In the genomic region with DNA sequence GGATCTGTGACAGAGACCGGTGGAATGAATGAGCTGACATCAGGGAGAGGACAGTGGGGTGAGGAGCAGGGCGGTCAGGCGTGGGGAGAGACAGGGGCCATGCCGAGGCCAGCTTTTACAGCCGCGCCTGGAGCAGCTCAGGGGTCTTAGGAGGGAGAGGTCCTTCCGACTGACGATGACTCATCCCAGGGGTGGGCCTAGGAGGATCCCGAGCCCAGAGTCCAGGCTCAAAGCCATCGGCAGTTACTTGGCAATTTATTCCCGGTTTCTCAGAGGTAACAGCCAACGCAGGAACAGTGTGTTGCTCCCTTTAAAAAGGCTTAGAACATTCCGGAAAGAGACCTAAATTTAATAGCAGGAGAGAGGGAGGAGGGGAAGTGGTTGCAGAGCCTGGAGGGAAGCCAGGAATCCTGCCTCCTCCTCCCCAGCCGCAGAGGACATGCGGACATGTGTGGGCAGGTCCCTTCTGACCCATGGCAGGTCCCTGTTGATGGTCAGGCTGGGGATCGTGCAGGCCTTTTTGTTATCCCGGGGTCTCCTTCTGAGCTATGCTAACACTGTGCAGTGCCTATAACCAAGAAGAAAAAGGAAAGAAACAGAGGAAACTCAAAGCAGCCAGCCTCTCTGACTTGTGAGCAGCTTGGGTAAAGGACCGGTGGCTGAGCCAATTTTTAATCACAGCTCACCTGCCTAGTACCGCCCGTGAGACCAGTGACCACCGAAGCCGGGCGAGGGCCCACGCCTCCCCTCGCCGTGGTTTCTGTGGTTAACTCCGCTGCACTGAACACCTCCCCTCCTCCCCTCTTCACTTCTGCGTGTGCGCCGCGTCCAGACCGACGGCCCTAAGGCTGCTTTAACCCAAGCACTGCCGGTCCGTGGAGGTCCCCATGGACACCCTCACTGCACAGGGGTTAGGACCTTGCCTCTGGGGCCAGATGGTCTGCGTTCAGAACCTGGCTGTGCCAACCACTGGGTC, we compare ENCODE assay signal across 8 cellular contexts.
A peak's percentile ranks its signal among the peaks of the same experiment; 100 is the strongest.
DNase-seq lines count a peak whose midpoint lies in the region; ATAC-seq and TF ChIP-seq lines count a peak whose summit lies in the region.

No MANE protein-coding gene starts in this region.

- TF ChIP-seq EP300 in tibial nerve (IDR thresholded peaks at IDR 0.05), result peak in 1 of 2 donors; percentile 40

- TF ChIP-seq CTCF in AG04450 (IDR thresholded peaks at IDR 0.05; ENCODE audit: low read depth, low read length) (no peak), tibial nerve (IDR thresholded peaks at IDR 0.05) (no peak)

- no peaks in the 10 kb centered on the region for H3K9me3 Mint-ChIP-seq in activated naive CD8-positive, alpha-beta T cell treated with anti-CD3 and anti-CD28 coated beads, Interleukin-2, amount 50 U/mL, for 24 hours

- WGBS in tibial nerve, 2 donors, result 12 to 13% methylated on average over 36 of the region's 36 CpGs

- peaks cover 20% of the 10 kb centered on the region for H3K27me3 ChIP-seq in AG04450 (ENCODE audit: control insufficient read depth, insufficient read depth, low read length)
- no peaks in the 10 kb centered on the region for H3K27me3 ChIP-seq in tibial nerve

- TF ChIP-seq POLR2A in GM18505 (IDR thresholded peaks at IDR 0.05; ENCODE audit: borderline replicate concordance, extremely low read depth, insufficient read depth, insufficient read length) (no peak), tibial nerve (IDR thresholded peaks at IDR 0.05) (no peak)

- POLR2A ChIA-PET in AG04450 (lab: Yijun Ruan, JAX), result no interaction called here

- peaks cover 4 to 57% (median 29%) of the 10 kb centered on the region in 4 donors for H3K4me1 ChIP-seq in tibial nerve

- H3K27ac ChIP-seq in AG04450 (ENCODE audit: low read depth, low read length), result no peak overlapping the region
- H3K27ac ChIP-seq in tibial nerve, result peak overlapping the region in 2 of 4 donors; percentile 7 to 65

- DNase-seq in AG04450 (ENCODE audit: low read depth, low spot score), result no peak
- no peak for DNase-seq in activated naive CD8-positive, alpha-beta T cell treated with anti-CD3 and anti-CD28 coated beads, Interleukin-2, amount 50 U/mL, for 24 hours
- peak; percentile 76 for DNase-seq in left kidney (ENCODE audit: low read depth, low spot score)
- no peak for DNase-seq in tibial nerve (ENCODE audit: low spot score in 2 of 2)
- DNase-seq in DMS 273 treated with DMSO at 0.1 percent for 48 hours (lab: John Stamatoyannopoulos, UW), result no peak
- no peak for DNase-seq in NCI-H226

- H3K36me3 Mint-ChIP-seq in activated naive CD8-positive, alpha-beta T cell treated with anti-CD3 and anti-CD28 coated beads, Interleukin-2, amount 50 U/mL, for 24 hours (ENCODE audit: low read depth), result no peaks in the 10 kb centered on the region

- ATAC-seq in GM18505 (IDR thresholded peaks at IDR 0.05; ENCODE audit: unreplicated experiment) (peak; percentile 54), HG03108 (IDR thresholded peaks at IDR 0.05; ENCODE audit: unreplicated experiment) (peak; percentile 31)
- ATAC-seq in activated naive CD8-positive, alpha-beta T cell treated with anti-CD3 and anti-CD28 coated beads, Interleukin-2, amount 50 U/mL, for 24 hours, result peak; percentile 30

- peaks cover 76% of the 10 kb centered on the region for H3K27me3 Mint-ChIP-seq in activated naive CD8-positive, alpha-beta T cell treated with anti-CD3 and anti-CD28 coated beads, Interleukin-2, amount 50 U/mL, for 24 hours

- no peaks in the 10 kb centered on the region for H3K9me3 ChIP-seq in AG04450 (ENCODE audit: control insufficient read depth, insufficient read depth, low read length)
- no peaks in the 10 kb centered on the region for H3K9me3 ChIP-seq in tibial nerve

- peaks cover 21% of the 10 kb centered on the region for H3K4me1 Mint-ChIP-seq in activated naive CD8-positive, alpha-beta T cell treated with anti-CD3 and anti-CD28 coated beads, Interleukin-2, amount 50 U/mL, for 24 hours

- H3K27ac Mint-ChIP-seq in activated naive CD8-positive, alpha-beta T cell treated with anti-CD3 and anti-CD28 coated beads, Interleukin-2, amount 50 U/mL, for 24 hours, result no peak overlapping the region

- H3K4me3 ChIP-seq in AG04450 (ENCODE audit: low read depth, low read length) (peak overlapping the region; percentile 27), tibial nerve (peak overlapping the region in 3 of 4 donors; percentile 14 to 38 (median 30))

- H3K36me3 ChIP-seq in tibial nerve, result no peaks in the 10 kb centered on the region

- CTCF ChIA-PET in AG04450 (lab: Charles Lee), result no interaction called here

- H3K4me3 Mint-ChIP-seq in activated naive CD8-positive, alpha-beta T cell treated with anti-CD3 and anti-CD28 coated beads, Interleukin-2, amount 50 U/mL, for 24 hours, result peak overlapping the region; percentile 24
